ENCODE assay signal across 8 cellular contexts in genomic region chr11:117232022-117232878, GRCh38. TPM values are rescaled to one million over a fixed set of nuclear protein-coding genes. Genes with fewer than 3 reads are reported as not detected.
A peak's percentile ranks its signal among the peaks of the same experiment; 100 is the strongest.
DNase-seq lines count a peak whose midpoint lies in the region; ATAC-seq and TF ChIP-seq lines count a peak whose summit lies in the region.

Gene PCSK7 (minus strand): TSS chr11:117232073. CDS start chr11:117229844, 2,229 bp downstream.
Gene RNF214 (plus strand): TSS chr11:117232671. CDS start chr11:117234273, 1,602 bp downstream.

- POLR2A ChIA-PET in RWPE1 (lab: Yijun Ruan, JAX; ENCODE audit: low non-redundant PET): no interaction called here

- peak within 1 kb of the TSS; percentile 84 for H3K27ac ChIP-seq in RWPE1

- H3K4me3 ChIP-seq in fibroblast of the aortic adventitia (ENCODE audit: low read depth, low read length): peak within 1 kb of the TSS; percentile 97

- no peaks in the 10 kb centered on the region for H3K9me3 Mint-ChIP-seq in IgD-negative memory B cell
- no peaks in the 10 kb centered on the region for H3K9me3 Mint-ChIP-seq in nephron progenitor cell
- no peaks in the 10 kb centered on the region for H3K9me3 Mint-ChIP-seq in stimulated activated naive CD8-positive, alpha-beta T cell treated with anti-CD3 and anti-CD28 coated beads, Interleukin-15, amount 100 ng/mL, for 72 hours

- DNase-seq in DMS153 (lab: John Stamatoyannopoulos, UW) (peak; percentile 61), RWPE1 (ENCODE audit: low spot score) (peak; percentile 93), fibroblast of the aortic adventitia (ENCODE audit: low read depth) (peak; percentile 61), nephron progenitor cell (peak; percentile 80)
- DNase-seq in activated effector memory CD4-positive, alpha-beta T cell treated with Interleukin-2 at 50 U/mL for 16 hours: peak; percentile 74
- DNase-seq in stimulated activated naive CD8-positive, alpha-beta T cell treated with anti-CD3 and anti-CD28 coated beads, Interleukin-15, amount 100 ng/mL, for 72 hours: peak; percentile 77 to 82

- peak within 1 kb of the TSS; percentile 93 to 99 (median 97) for H3K27ac Mint-ChIP-seq in IgD-negative memory B cell
- H3K27ac Mint-ChIP-seq in nephron progenitor cell: peak within 1 kb of the TSS; percentile 99
- H3K27ac Mint-ChIP-seq in stimulated activated naive CD8-positive, alpha-beta T cell treated with anti-CD3 and anti-CD28 coated beads, Interleukin-15, amount 100 ng/mL, for 72 hours: peak within 1 kb of the TSS; percentile 98 to 100

- H3K4me3 Mint-ChIP-seq in IgD-negative memory B cell (peak within 1 kb of the TSS; percentile 91 to 100 (median 100)), nephron progenitor cell (peak within 1 kb of the TSS; percentile 98)
- H3K4me3 Mint-ChIP-seq in stimulated activated naive CD8-positive, alpha-beta T cell treated with anti-CD3 and anti-CD28 coated beads, Interleukin-15, amount 100 ng/mL, for 72 hours: peak within 1 kb of the TSS; percentile 94 to 100

- H3K4me1 Mint-ChIP-seq in IgD-negative memory B cell: peaks cover 21 to 36% (median 31%) of the 10 kb centered on the region in 3 donors
- peaks cover 40% of the 10 kb centered on the region for H3K4me1 Mint-ChIP-seq in nephron progenitor cell
- H3K4me1 Mint-ChIP-seq in stimulated activated naive CD8-positive, alpha-beta T cell treated with anti-CD3 and anti-CD28 coated beads, Interleukin-15, amount 100 ng/mL, for 72 hours: peaks cover 48% of the 10 kb centered on the region

- H3K36me3 Mint-ChIP-seq in IgD-negative memory B cell (no peaks in the 10 kb centered on the region), nephron progenitor cell (ENCODE audit: low read depth) (peaks cover 12% of the 10 kb centered on the region)

- TF ChIP-seq CTCF in RWPE1 (conservative IDR thresholded peaks at IDR 0.05; ENCODE audit: low read depth) (peak; percentile 94), fibroblast of the aortic adventitia (IDR thresholded peaks at IDR 0.05; ENCODE audit: insufficient read depth, low read length) (peak; percentile 70), nephron progenitor cell (IDR thresholded peaks at IDR 0.05) (peak; percentile 63)

- H3K27me3 Mint-ChIP-seq in IgD-negative memory B cell (no peaks in the 10 kb centered on the region), nephron progenitor cell (ENCODE audit: low read depth, poor library complexity) (no peaks in the 10 kb centered on the region)
- H3K27me3 Mint-ChIP-seq in stimulated activated naive CD8-positive, alpha-beta T cell treated with anti-CD3 and anti-CD28 coated beads, Interleukin-15, amount 100 ng/mL, for 72 hours: no peaks in the 10 kb centered on the region

- peak; percentile 67 for ATAC-seq in GM21515 (IDR thresholded peaks at IDR 0.05; ENCODE audit: unreplicated experiment)
- ATAC-seq in stimulated activated naive CD8-positive, alpha-beta T cell treated with anti-CD3 and anti-CD28 coated beads, Interleukin-15, amount 100 ng/mL, for 72 hours: peak; percentile 81

- CTCF ChIA-PET in RWPE1 (lab: Yijun Ruan, JAX): interaction anchor here (0.6 to 1.1 kb wide), 7 partner anchors 9 to 1765 kb away, joined by 3 to 7 read pairs (median 3); no protein-coding TSS in a partner anchor

RNA-seq across cellular contexts. Expression of gene PCSK7, which starts in this region (rescaled TPM):
- polyA plus RNA-seq in IgD-negative memory B cell: 68.1 TPM
- 42.6 and 46.3 TPM in 2 replicates for total RNA-seq in fibroblast of the aortic adventitia (ENCODE audit: low replicate concordance)

RNA-seq across cellular contexts. Expression of gene RNF214, which starts in this region (rescaled TPM):
- 12.5 TPM for polyA plus RNA-seq in IgD-negative memory B cell
- total RNA-seq in fibroblast of the aortic adventitia (ENCODE audit: low replicate concordance): 15.4 and 19.3 TPM in 2 replicates

Comparison
In these comparisons a context has a peak if more than half of its experiments do, and no peak if none do; other contexts are left out.
1. Peak in every context shown above with its lines: DNase-seq, ATAC-seq, H3K4me3 ChIP-seq and H3K27ac ChIP-seq.